In the genomic region with DNA sequence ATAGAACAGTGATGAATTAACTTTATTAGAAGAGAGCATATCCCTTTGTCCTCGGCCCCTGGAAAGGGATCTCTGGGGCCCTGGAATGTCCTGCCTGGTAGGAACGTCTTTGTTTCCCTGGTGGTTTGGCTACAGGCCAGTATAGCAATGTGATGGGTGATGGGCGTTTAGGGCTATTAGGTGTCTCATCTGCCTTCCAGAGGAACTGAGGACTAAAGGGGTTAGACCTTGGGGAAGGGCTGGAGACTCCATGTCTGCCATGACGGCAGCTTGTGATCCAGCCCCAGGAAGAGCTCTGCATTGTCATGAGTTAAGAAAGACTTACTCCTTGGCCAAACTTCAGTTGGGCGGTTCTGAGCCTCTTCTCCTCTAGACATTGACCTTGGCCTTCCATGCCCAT, we compare ENCODE assay signal across 21 cellular contexts. TPM values are rescaled to one million over a fixed set of nuclear protein-coding genes. Genes with fewer than 3 reads are reported as not detected.
DNase-seq lines count a peak whose midpoint lies in the region; ATAC-seq and TF ChIP-seq lines count a peak whose summit lies in the region.
"Had no signal": no experiment of that assay in that cellular context is flagged by ENCODE, and none has a peak within 500 bp of the region (broad histone marks: within the 10 kb centered on the region; RNA-seq: fewer than 3 reads in every experiment).

No MANE protein-coding gene starts in this region.

- no peak overlapping the region for H3K4me3 ChIP-seq in right lobe of liver

- DNase-seq in activated effector memory CD4-positive, alpha-beta T cell treated with anti-CD3 and anti-CD28 coated beads, Interleukin-2, amount 50 U/mL, for 16 hours: peak; percentile 8
- no peak for DNase-seq in activated effector memory CD4-positive, alpha-beta T cell treated with Interleukin-2 at 50 U/mL for 16 hours
- DNase-seq in T-helper 17 cell (no peak), erythroblast (lab: John Stamatoyannopoulos, UW) (no peak), renal cortical epithelial cell (ENCODE audit: low read depth) (peak; percentile 34), right lobe of liver (no peak), cerebellum (ENCODE audit: low spot score) (no peak)
- DNase-seq: AML-193; DMS79 treated with DMSO at 0.1 percent for 48 hours; H7; HFFc6; NCI-H1092 treated with DMSO at 0.1 percent for 48 hours; NCI-H146; NCI-H2081; NK-92 treated with Interleukin-12 subunit alpha and Interleukin-12 subunit beta, amount 100 ng/mL, for 24 hours had no signal

- H3K36me3 ChIP-seq in right lobe of liver: no peaks in the 10 kb centered on the region

- no peaks in the 10 kb centered on the region for H3K27me3 ChIP-seq in right lobe of liver

- intact Hi-C loops in right lobe of liver (cut with DNase I): loop anchor here in 1 of 2 donors (10.0 kb wide), 1 partner anchor 92 kb away; no protein-coding TSS in a partner anchor

- no peak overlapping the region for H3K4me3 Mint-ChIP-seq in T-helper 17 cell
- H3K4me3 Mint-ChIP-seq: HFFc6 had no signal

- no peak overlapping the region for H3K27ac ChIP-seq in right lobe of liver
- H3K27ac ChIP-seq: 22Rv1, C4-2B had no signal

- H3K27ac Mint-ChIP-seq in T-helper 17 cell: peak overlapping the region; percentile 78
- H3K27ac Mint-ChIP-seq: HFFc6 had no signal

- peaks cover 3% of the 10 kb centered on the region for H3K36me3 Mint-ChIP-seq in T-helper 17 cell (ENCODE audit: low read depth)

- whole genome bisulfite sequencing in right lobe of liver (ENCODE audit: insufficient coverage, low coverage, low lambda C conversion rate, missing lambda C conversion rate): 66% methylated on average over 5 of the region's 5 CpGs

- TF ChIP-seq POLR2A in erythroblast (IDR thresholded peaks at IDR 0.05; ENCODE audit: low read length): peak; percentile 15
- no peak for TF ChIP-seq POLR2A in right lobe of liver (IDR thresholded peaks at IDR 0.05)

- no peak for TF ChIP-seq CTCF in right lobe of liver (IDR thresholded peaks at IDR 0.05)

- no peaks in the 10 kb centered on the region for H3K9me3 ChIP-seq in T-helper 17 cell (ENCODE audit: control insufficient read depth, low read length, poor library complexity, severe bottlenecking)
- no peaks in the 10 kb centered on the region for H3K9me3 ChIP-seq in right lobe of liver

- peaks cover 49% of the 10 kb centered on the region for H3K27me3 Mint-ChIP-seq in T-helper 17 cell

- ATAC-seq in T-helper 17 cell (no peak), right lobe of liver (no peak), HG03354 (IDR thresholded peaks at IDR 0.05; ENCODE audit: poor library complexity, severe bottlenecking, unreplicated experiment) (no peak)

- H3K4me1 Mint-ChIP-seq in T-helper 17 cell: peaks cover 8% of the 10 kb centered on the region

- peaks cover 0 to 20% (median 7%) of the 10 kb centered on the region in 4 donors for H3K4me1 ChIP-seq in right lobe of liver

RNA-seq across cellular contexts. Expression of gene APOL4, which starts 9.0 kb away (rescaled TPM):
- total RNA-seq in T-helper 17 cell (under 1 TPM in 1 of 2 donors, not detected in 1; 0.22 TPM), renal cortical epithelial cell (not detected in 2 replicates), right lobe of liver (1 to 10 TPM in 4 of 6 experiments, not detected in 2; 1.1 to 1.6 (median 1.4) TPM), cerebellum (11.3 TPM)
- total RNA-seq: G401, H7, HFFc6, NCI-H460, OCI-LY7 had no signal

RNA-seq across cellular contexts. Expression of gene APOL3, which starts 32.0 kb away (rescaled TPM):
- total RNA-seq in T-helper 17 cell (100 to 1,000 TPM; 229 to 265 TPM), renal cortical epithelial cell (4.0 and 10.4 TPM in 2 replicates), right lobe of liver (10 to 100 TPM; 21.7 to 80.5 (median 30.2) TPM), cerebellum (2.4 TPM)
- total RNA-seq: G401 had no signal

RNA-seq across cellular contexts. Expression of gene APOL2, which starts 46.7 kb away (rescaled TPM):
- 10 to 100 TPM; 36.9 to 42.9 TPM for total RNA-seq in T-helper 17 cell
- total RNA-seq in renal cortical epithelial cell: 154 and 157 TPM in 2 replicates
- 100 to 1,000 TPM in 1 of 6 experiments, 10 to 100 TPM in 5; 40.8 to 121 (median 57.5) TPM for total RNA-seq in right lobe of liver
- total RNA-seq in cerebellum: 10.3 TPM

Comparison
In these comparisons a context has a peak if more than half of its experiments do, and no peak if none do; other contexts are left out.
1. DNase-seq: peak in activated effector memory CD4-positive, alpha-beta T cell treated with anti-CD3 and anti-CD28 coated beads, Interleukin-2, amount 50 U/mL, for 16 hours (single experiment) and renal cortical epithelial cell (single experiment); none in activated effector memory CD4-positive, alpha-beta T cell treated with Interleukin-2 at 50 U/mL for 16 hours (single experiment), T-helper 17 cell (0 of 3), erythroblast (0 of 2), right lobe of liver (0 of 3) and cerebellum (single experiment).